ENCODE assay signal across 1 cellular context in the genomic region with DNA sequence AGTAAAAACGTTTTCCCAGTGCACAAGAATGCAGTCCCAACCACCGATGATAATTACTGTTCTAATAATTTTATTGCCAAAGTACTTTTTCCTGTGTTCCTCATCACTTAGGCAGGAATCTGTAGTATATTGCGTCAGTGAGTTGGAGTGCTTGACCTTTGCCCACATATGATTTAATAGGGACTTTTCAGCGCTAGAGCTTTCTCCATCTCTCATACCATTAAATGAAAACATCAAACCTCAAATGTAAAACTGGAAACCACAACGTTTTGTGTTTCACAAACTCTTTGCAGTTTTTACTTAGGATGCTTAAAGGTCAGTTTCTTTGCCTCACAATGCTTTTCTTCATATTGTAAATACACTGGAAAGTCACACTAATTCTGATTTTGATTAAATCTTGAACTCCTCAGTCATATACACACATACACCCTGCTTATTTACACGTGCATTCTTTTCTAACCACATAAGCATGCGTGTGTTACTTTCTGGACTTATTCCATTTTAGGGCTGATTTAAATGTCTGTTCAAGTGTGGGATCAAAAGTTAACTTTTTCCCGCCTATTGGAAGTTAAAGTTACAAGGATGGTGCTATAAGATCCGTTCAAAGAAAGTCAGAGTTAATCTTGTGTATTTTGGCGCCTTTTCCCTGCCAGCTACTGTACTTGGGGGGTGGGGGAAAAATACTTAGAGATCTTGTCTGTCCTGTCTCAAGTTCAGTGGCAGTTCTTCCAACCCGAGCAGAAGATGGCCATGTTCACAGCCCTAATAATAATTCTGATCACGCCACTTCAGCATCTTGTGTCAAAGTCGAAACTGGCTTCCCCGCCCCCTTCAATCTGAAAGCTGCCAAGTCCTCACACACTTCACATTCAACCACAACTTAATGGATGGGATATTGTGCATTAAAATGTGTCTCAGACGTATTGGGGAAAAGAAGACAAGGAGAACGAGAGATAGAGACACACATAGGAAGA.
TF ChIP-seq lines count a peak whose summit lies in the region.

No MANE protein-coding gene starts in this region.

TF ChIP-seq in K562, 482 proteins besides CTCF, POLR2A, EP300 and RAD21 (continued from another document):
- TF ChIP-seq, protein P1, sequence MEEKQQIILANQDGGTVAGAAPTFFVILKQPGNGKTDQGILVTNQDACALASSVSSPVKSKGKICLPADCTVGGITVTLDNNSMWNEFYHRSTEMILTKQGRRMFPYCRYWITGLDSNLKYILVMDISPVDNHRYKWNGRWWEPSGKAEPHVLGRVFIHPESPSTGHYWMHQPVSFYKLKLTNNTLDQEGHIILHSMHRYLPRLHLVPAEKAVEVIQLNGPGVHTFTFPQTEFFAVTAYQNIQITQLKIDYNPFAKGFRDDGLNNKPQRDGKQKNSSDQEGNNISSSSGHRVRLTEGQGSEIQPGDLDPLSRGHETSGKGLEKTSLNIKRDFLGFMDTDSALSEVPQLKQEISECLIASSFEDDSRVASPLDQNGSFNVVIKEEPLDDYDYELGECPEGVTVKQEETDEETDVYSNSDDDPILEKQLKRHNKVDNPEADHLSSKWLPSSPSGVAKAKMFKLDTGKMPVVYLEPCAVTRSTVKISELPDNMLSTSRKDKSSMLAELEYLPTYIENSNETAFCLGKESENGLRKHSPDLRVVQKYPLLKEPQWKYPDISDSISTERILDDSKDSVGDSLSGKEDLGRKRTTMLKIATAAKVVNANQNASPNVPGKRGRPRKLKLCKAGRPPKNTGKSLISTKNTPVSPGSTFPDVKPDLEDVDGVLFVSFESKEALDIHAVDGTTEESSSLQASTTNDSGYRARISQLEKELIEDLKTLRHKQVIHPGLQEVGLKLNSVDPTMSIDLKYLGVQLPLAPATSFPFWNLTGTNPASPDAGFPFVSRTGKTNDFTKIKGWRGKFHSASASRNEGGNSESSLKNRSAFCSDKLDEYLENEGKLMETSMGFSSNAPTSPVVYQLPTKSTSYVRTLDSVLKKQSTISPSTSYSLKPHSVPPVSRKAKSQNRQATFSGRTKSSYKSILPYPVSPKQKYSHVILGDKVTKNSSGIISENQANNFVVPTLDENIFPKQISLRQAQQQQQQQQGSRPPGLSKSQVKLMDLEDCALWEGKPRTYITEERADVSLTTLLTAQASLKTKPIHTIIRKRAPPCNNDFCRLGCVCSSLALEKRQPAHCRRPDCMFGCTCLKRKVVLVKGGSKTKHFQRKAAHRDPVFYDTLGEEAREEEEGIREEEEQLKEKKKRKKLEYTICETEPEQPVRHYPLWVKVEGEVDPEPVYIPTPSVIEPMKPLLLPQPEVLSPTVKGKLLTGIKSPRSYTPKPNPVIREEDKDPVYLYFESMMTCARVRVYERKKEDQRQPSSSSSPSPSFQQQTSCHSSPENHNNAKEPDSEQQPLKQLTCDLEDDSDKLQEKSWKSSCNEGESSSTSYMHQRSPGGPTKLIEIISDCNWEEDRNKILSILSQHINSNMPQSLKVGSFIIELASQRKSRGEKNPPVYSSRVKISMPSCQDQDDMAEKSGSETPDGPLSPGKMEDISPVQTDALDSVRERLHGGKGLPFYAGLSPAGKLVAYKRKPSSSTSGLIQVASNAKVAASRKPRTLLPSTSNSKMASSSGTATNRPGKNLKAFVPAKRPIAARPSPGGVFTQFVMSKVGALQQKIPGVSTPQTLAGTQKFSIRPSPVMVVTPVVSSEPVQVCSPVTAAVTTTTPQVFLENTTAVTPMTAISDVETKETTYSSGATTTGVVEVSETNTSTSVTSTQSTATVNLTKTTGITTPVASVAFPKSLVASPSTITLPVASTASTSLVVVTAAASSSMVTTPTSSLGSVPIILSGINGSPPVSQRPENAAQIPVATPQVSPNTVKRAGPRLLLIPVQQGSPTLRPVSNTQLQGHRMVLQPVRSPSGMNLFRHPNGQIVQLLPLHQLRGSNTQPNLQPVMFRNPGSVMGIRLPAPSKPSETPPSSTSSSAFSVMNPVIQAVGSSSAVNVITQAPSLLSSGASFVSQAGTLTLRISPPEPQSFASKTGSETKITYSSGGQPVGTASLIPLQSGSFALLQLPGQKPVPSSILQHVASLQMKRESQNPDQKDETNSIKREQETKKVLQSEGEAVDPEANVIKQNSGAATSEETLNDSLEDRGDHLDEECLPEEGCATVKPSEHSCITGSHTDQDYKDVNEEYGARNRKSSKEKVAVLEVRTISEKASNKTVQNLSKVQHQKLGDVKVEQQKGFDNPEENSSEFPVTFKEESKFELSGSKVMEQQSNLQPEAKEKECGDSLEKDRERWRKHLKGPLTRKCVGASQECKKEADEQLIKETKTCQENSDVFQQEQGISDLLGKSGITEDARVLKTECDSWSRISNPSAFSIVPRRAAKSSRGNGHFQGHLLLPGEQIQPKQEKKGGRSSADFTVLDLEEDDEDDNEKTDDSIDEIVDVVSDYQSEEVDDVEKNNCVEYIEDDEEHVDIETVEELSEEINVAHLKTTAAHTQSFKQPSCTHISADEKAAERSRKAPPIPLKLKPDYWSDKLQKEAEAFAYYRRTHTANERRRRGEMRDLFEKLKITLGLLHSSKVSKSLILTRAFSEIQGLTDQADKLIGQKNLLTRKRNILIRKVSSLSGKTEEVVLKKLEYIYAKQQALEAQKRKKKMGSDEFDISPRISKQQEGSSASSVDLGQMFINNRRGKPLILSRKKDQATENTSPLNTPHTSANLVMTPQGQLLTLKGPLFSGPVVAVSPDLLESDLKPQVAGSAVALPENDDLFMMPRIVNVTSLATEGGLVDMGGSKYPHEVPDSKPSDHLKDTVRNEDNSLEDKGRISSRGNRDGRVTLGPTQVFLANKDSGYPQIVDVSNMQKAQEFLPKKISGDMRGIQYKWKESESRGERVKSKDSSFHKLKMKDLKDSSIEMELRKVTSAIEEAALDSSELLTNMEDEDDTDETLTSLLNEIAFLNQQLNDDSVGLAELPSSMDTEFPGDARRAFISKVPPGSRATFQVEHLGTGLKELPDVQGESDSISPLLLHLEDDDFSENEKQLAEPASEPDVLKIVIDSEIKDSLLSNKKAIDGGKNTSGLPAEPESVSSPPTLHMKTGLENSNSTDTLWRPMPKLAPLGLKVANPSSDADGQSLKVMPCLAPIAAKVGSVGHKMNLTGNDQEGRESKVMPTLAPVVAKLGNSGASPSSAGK (IDR thresholded peaks at IDR 0.05): peak; percentile 53; the same call in 1 of the 2 replicates
- TF ChIP-seq SMAD1 (IDR thresholded peaks at IDR 0.05; ENCODE audit: low read depth, low read length, partially characterized antibody) (no peak), BRD4 (IDR thresholded peaks at IDR 0.05) (no peak), YY1 (IDR thresholded peaks at IDR 0.05; ENCODE audit: borderline replicate concordance in 1 of 3, control insufficient read depth in 1 of 3, extremely low read depth in 1 of 3, insufficient read depth in 3 of 3, insufficient read length in 1 of 3, insufficient replicate concordance in 2 of 3, low read depth in 1 of 3, low read length in 2 of 3) (peak in 1 of 3 experiments; percentile 47), MTA1 (IDR thresholded peaks at IDR 0.05; ENCODE audit: borderline replicate concordance) (no peak), NR2F6 (CRISPR knock-in tag; IDR thresholded peaks at IDR 0.05) (no peak), MXD1 (CRISPR knock-in tag; IDR thresholded peaks at IDR 0.05; ENCODE audit: borderline replicate concordance, poor library complexity, severe bottlenecking) (no peak), ZNF274 (IDR thresholded peaks at IDR 0.05; ENCODE audit: borderline replicate concordance, low read depth, low read length) (no peak), ZNF592 (IDR thresholded peaks at IDR 0.05) (0 out of 2 replicates have a peak, but pooled peaks have one; percentile 45), HSF4 (CRISPR knock-in tag; IDR thresholded peaks at IDR 0.05; ENCODE audit: borderline replicate concordance) (no peak), RBBP5 (IDR thresholded peaks at IDR 0.05; ENCODE audit: borderline replicate concordance, insufficient read depth, low read length, poor library complexity, severe bottlenecking) (no peak), ZNF696 (CRISPR knock-in tag; conservative IDR thresholded peaks at IDR 0.05) (no peak), TGIF2 (CRISPR knock-in tag; IDR thresholded peaks at IDR 0.05) (no peak), LEF1 (IDR thresholded peaks at IDR 0.05) (no peak)
- TF ChIP-seq, protein P2, sequence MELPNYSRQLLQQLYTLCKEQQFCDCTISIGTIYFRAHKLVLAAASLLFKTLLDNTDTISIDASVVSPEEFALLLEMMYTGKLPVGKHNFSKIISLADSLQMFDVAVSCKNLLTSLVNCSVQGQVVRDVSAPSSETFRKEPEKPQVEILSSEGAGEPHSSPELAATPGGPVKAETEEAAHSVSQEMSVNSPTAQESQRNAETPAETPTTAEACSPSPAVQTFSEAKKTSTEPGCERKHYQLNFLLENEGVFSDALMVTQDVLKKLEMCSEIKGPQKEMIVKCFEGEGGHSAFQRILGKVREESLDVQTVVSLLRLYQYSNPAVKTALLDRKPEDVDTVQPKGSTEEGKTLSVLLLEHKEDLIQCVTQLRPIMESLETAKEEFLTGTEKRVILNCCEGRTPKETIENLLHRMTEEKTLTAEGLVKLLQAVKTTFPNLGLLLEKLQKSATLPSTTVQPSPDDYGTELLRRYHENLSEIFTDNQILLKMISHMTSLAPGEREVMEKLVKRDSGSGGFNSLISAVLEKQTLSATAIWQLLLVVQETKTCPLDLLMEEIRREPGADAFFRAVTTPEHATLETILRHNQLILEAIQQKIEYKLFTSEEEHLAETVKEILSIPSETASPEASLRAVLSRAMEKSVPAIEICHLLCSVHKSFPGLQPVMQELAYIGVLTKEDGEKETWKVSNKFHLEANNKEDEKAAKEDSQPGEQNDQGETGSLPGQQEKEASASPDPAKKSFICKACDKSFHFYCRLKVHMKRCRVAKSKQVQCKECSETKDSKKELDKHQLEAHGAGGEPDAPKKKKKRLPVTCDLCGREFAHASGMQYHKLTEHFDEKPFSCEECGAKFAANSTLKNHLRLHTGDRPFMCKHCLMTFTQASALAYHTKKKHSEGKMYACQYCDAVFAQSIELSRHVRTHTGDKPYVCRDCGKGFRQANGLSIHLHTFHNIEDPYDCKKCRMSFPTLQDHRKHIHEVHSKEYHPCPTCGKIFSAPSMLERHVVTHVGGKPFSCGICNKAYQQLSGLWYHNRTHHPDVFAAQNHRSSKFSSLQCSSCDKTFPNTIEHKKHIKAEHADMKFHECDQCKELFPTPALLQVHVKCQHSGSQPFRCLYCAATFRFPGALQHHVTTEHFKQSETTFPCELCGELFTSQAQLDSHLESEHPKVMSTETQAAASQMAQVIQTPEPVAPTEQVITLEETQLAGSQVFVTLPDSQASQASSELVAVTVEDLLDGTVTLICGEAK (IDR thresholded peaks at IDR 0.05): no peak
- TF ChIP-seq, protein P2 (CRISPR knock-in tag; IDR thresholded peaks at IDR 0.05): no peak
